In genomic region chr19:34355201-34355600, GRCh38 we compare ENCODE assay signal across 33 cellular contexts.
"Had no signal": no experiment of that assay in that cellular context is flagged by ENCODE, and none has a peak within 500 bp of the region (broad histone marks: within the 10 kb centered on the region; RNA-seq: fewer than 3 reads in every experiment).

No MANE protein-coding gene starts in this region.

- H3K9me3 Mint-ChIP-seq: activated CD4-positive, alpha-beta T cell treated with anti-CD3 and anti-CD28 coated beads, Interleukin-2, amount 10 ng/mL, durations not matched to agents 7 days and 5 days; activated naive CD8-positive, alpha-beta T cell treated with anti-CD3 and anti-CD28 coated beads, Interleukin-2, amount 10 ng/mL, durations not matched to agents 7 days and 5 days; activated naive CD8-positive, alpha-beta T cell treated with anti-CD3 and anti-CD28 coated beads, Interleukin-2, amount 50 U/mL, for 24 hours; activated T-cell treated with anti-CD3 and anti-CD28 coated beads, Interleukin-2, amount 50 U/mL, for 4 hours; activated T-cell treated with anti-CD3 and anti-CD28 coated beads, Interleukin-2, amount 50 U/mL, for 72 hours; activated T-helper 1 cell treated with anti-CD3 and anti-CD28 coated beads, Interleukin-12 subunit alpha, Interleukin-12 subunit beta, Interleukin-2, Interleukin-4 antibody, amounts not matched to agents 30 ng/mL and 10 ng/mL and 1 ng/mL, durations not matched to agents 14 hours and 24 hours and 36 hours; activated T-helper 2 cell treated with anti-CD3 and anti-CD28 coated beads, Interferon-gamma antibody, Interleukin-2, Interleukin-4, amounts not matched to agents 10 μg/mL and 5 μg/mL and 100 μg/mL, durations not matched to agents 14 hours and 24 hours and 36 hours; T-helper 1 cell treated with Interleukin-12 subunit alpha and Interleukin-12 subunit beta and Interleukin-4 antibody, amounts not matched to agents 30 μg/mL and 1 μg/mL, for 36 hours; T-helper 2 cell treated with Interferon-gamma antibody and Interleukin-4, amounts not matched to agents 5 μg/mL and 100 μg/mL, for 36 hours; WTC11 had no signal

- DNase-seq: activated CD4-positive, alpha-beta T cell treated with anti-CD3 and anti-CD28 coated beads for 1 hour; activated CD4-positive, alpha-beta T cell treated with anti-CD3 and anti-CD28 coated beads for 4 hours; activated CD4-positive, alpha-beta T cell treated with anti-CD3 and anti-CD28 coated beads, Interleukin-2, amount 10 ng/mL, durations not matched to agents 7 days and 5 days; activated CD4-positive, alpha-beta T cell treated with anti-CD3 and anti-CD28 coated beads, Interleukin-2, amount 50 U/mL, for 48 hours; activated CD4-positive, CD25-positive, alpha-beta regulatory T cell; activated CD8-positive, alpha-beta memory T cell treated with anti-CD3 and anti-CD28 coated beads, Interleukin-2, amount 50 U/mL, for 4 hours; activated effector memory CD4-positive, alpha-beta T cell treated with Interleukin-2 at 50 U/mL for 16 hours; activated gamma-delta T cell; activated naive CD4-positive, alpha-beta T cell treated with anti-CD3 and anti-CD28 coated beads, Interleukin-2, amount 50 U/mL, for 16 hours; activated naive CD4-positive, alpha-beta T cell treated with Interleukin-2 at 50 U/mL for 16 hours; activated naive CD8-positive, alpha-beta T cell treated with anti-CD3 and anti-CD28 coated beads, Interleukin-2, amount 10 ng/mL, durations not matched to agents 7 days and 5 days; activated naive CD8-positive, alpha-beta T cell treated with anti-CD3 and anti-CD28 coated beads, Interleukin-2, amount 50 U/mL, for 24 hours; activated T-cell treated with anti-CD3 and anti-CD28 coated beads for 4 hours; activated T-cell treated with anti-CD3 and anti-CD28 coated beads, Interleukin-2, amount 50 U/mL, for 1 hour; activated T-cell treated with anti-CD3 and anti-CD28 coated beads, Interleukin-2, amount 50 U/mL, for 4 hours; activated T-cell treated with anti-CD3 and anti-CD28 coated beads, Interleukin-2, amount 50 U/mL, for 72 hours; amygdala; anterior cingulate cortex; central memory CD4-positive, alpha-beta T cell; SW 1271; T-helper 1 cell; T-helper 2 cell; T-helper 9 cell; WERI-Rb-1 had no signal

- H3K4me3 ChIP-seq: ascending aorta had no signal

- H3K27me3 Mint-ChIP-seq: activated CD4-positive, alpha-beta T cell treated with anti-CD3 and anti-CD28 coated beads, Interleukin-2, amount 10 ng/mL, durations not matched to agents 7 days and 5 days; activated naive CD8-positive, alpha-beta T cell; activated naive CD8-positive, alpha-beta T cell treated with anti-CD3 and anti-CD28 coated beads, Interleukin-2, amount 10 ng/mL, durations not matched to agents 7 days and 5 days had no signal

- H3K27ac Mint-ChIP-seq: activated CD4-positive, alpha-beta T cell treated with anti-CD3 and anti-CD28 coated beads, Interleukin-2, amount 10 ng/mL, durations not matched to agents 7 days and 5 days; activated naive CD8-positive, alpha-beta T cell; activated naive CD8-positive, alpha-beta T cell treated with anti-CD3 and anti-CD28 coated beads, Interleukin-2, amount 10 ng/mL, durations not matched to agents 7 days and 5 days; activated naive CD8-positive, alpha-beta T cell treated with anti-CD3 and anti-CD28 coated beads, Interleukin-2, amount 50 U/mL, for 24 hours; activated T-cell treated with anti-CD3 and anti-CD28 coated beads, Interleukin-2, amount 50 U/mL, for 72 hours; activated T-helper 1 cell treated with anti-CD3 and anti-CD28 coated beads, Interleukin-12 subunit alpha, Interleukin-12 subunit beta, Interleukin-2, Interleukin-4 antibody, amounts not matched to agents 30 ng/mL and 10 ng/mL and 1 ng/mL, durations not matched to agents 14 hours and 24 hours and 36 hours; activated T-helper 2 cell treated with anti-CD3 and anti-CD28 coated beads, Interferon-gamma antibody, Interleukin-2, Interleukin-4, amounts not matched to agents 10 μg/mL and 5 μg/mL and 100 μg/mL, durations not matched to agents 14 hours and 24 hours and 36 hours; T-helper 1 cell treated with Interleukin-12 subunit alpha and Interleukin-12 subunit beta and Interleukin-4 antibody, amounts not matched to agents 30 μg/mL and 1 μg/mL, for 36 hours; T-helper 2 cell treated with Interferon-gamma antibody and Interleukin-4, amounts not matched to agents 5 μg/mL and 100 μg/mL, for 36 hours; WTC11 had no signal

- H3K36me3 Mint-ChIP-seq: activated naive CD8-positive, alpha-beta T cell had no signal

- ATAC-seq: activated CD4-positive, CD25-positive, alpha-beta regulatory T cell treated with anti-CD3 and anti-CD28 coated beads, Interleukin-2, amount 50 U/mL, for 24 hours; activated naive CD8-positive, alpha-beta T cell treated with anti-CD3 and anti-CD28 coated beads, Interleukin-2, amount 50 U/mL, for 24 hours; activated T-cell treated with anti-CD3 and anti-CD28 coated beads, Interleukin-2, amount 50 U/mL, for 4 hours; activated T-cell treated with anti-CD3 and anti-CD28 coated beads, Interleukin-2, amount 50 U/mL, for 72 hours; WTC11 had no signal

- H3K4me3 Mint-ChIP-seq: activated CD4-positive, alpha-beta T cell treated with anti-CD3 and anti-CD28 coated beads, Interleukin-2, amount 10 ng/mL, durations not matched to agents 7 days and 5 days; activated naive CD8-positive, alpha-beta T cell; activated naive CD8-positive, alpha-beta T cell treated with anti-CD3 and anti-CD28 coated beads, Interleukin-2, amount 10 ng/mL, durations not matched to agents 7 days and 5 days; activated naive CD8-positive, alpha-beta T cell treated with anti-CD3 and anti-CD28 coated beads, Interleukin-2, amount 50 U/mL, for 24 hours; activated T-cell treated with anti-CD3 and anti-CD28 coated beads, Interleukin-2, amount 50 U/mL, for 4 hours; activated T-cell treated with anti-CD3 and anti-CD28 coated beads, Interleukin-2, amount 50 U/mL, for 72 hours; activated T-helper 1 cell treated with anti-CD3 and anti-CD28 coated beads, Interleukin-12 subunit alpha, Interleukin-12 subunit beta, Interleukin-2, Interleukin-4 antibody, amounts not matched to agents 30 ng/mL and 10 ng/mL and 1 ng/mL, durations not matched to agents 14 hours and 24 hours and 36 hours; brain; T-helper 1 cell treated with Interleukin-12 subunit alpha and Interleukin-12 subunit beta and Interleukin-4 antibody, amounts not matched to agents 30 μg/mL and 1 μg/mL, for 36 hours; T-helper 2 cell treated with Interferon-gamma antibody and Interleukin-4, amounts not matched to agents 5 μg/mL and 100 μg/mL, for 36 hours; WTC11 had no signal

- H3K9me3 ChIP-seq: ascending aorta had no signal

- H3K27ac ChIP-seq: ascending aorta, WERI-Rb-1 had no signal

- H3K27me3 ChIP-seq: ascending aorta had no signal
